15 cellular contexts compared by ENCODE assay signal in the genomic region with DNA sequence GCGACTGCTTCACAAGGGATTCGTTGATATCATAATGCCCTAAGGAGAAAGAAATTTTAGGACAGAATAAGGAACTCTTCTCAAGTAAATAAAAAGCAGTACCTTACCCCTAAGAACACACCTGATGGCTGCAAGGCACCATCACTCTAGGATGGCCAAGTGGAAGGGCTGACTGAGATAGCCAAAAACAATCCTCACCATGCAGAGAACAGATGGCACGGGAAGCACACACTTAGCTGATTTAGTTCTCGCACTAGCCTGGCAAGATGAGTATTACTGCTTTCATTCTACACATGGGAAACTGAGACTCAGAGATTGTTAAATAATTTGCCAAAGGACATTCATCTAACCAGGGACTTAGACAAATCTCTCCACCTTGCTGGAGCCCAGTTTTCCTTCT. TPM values are rescaled to one million over a fixed set of nuclear protein-coding genes. Genes with fewer than 3 reads are reported as not detected.
DNase-seq lines count a peak whose midpoint lies in the region; ATAC-seq and TF ChIP-seq lines count a peak whose summit lies in the region.
"Had no signal": no experiment of that assay in that cellular context is flagged by ENCODE, and none has a peak within 500 bp of the region (broad histone marks: within the 10 kb centered on the region; RNA-seq: fewer than 3 reads in every experiment).

No MANE protein-coding gene starts in this region.

- H3K27ac ChIP-seq in foreskin keratinocyte: peak overlapping the region; percentile 29
- peak overlapping the region; percentile 59 for H3K27ac ChIP-seq in skeletal muscle tissue (ENCODE audit: low read depth, low read length)
- H3K27ac ChIP-seq: 22Rv1, BLaER1 had no signal

- peak; percentile 29 for DNase-seq in NCI-H1694 treated with DMSO at 0.1 percent for 48 hours (lab: John Stamatoyannopoulos, UW)
- DNase-seq in NCI-H1694 (lab: John Stamatoyannopoulos, UW): no peak
- DNase-seq in cerebellar cortex (ENCODE audit: low spot score): peak; percentile 94
- no peak for DNase-seq in foreskin keratinocyte
- no peak for DNase-seq in midbrain (lab: John Stamatoyannopoulos, UW)
- DNase-seq in SK-N-DZ (ENCODE audit: low spot score): no peak
- DNase-seq in anterior cingulate cortex (lab: John Stamatoyannopoulos, UW): no peak
- DNase-seq: AML-193, DMS53, H7 had no signal

- H3K4me1 ChIP-seq in foreskin keratinocyte: peaks cover 13% of the 10 kb centered on the region
- peaks cover 0 to 16% (median 3%) of the 10 kb centered on the region in 3 donors for H3K4me1 ChIP-seq in skeletal muscle tissue (ENCODE audit: control insufficient read depth in 3 of 3, insufficient read depth in 3 of 3, low read length in 3 of 3)

- ATAC-seq in foreskin keratinocyte: no peak
- ATAC-seq: GM23338 had no signal

- H3K27me3 ChIP-seq in foreskin keratinocyte: no peaks in the 10 kb centered on the region
- H3K27me3 ChIP-seq in skeletal muscle tissue (ENCODE audit: control insufficient read depth in 3 of 3, insufficient read depth in 3 of 3, low read length in 3 of 3): no peaks in the 10 kb centered on the region
- H3K27me3 ChIP-seq: BLaER1 had no signal

- no peaks in the 10 kb centered on the region for H3K9me3 ChIP-seq in skeletal muscle tissue (ENCODE audit: control insufficient read depth in 3 of 3, low read length in 3 of 3)
- H3K9me3 ChIP-seq: BLaER1 had no signal

- TF ChIP-seq CTCF in foreskin keratinocyte (conservative IDR thresholded peaks at IDR 0.05): no peak

- H3K9ac ChIP-seq in skeletal muscle tissue (ENCODE audit: low read depth in 1 of 3, low read length in 3 of 3): no peak overlapping the region
- H3K9ac ChIP-seq: BLaER1 had no signal

- peaks cover 0 to 5% (median 0%) of the 10 kb centered on the region in 3 donors for H3K36me3 ChIP-seq in skeletal muscle tissue (ENCODE audit: control insufficient read depth in 3 of 3, insufficient read depth in 3 of 3, low read length in 3 of 3)
- H3K36me3 ChIP-seq: BLaER1 had no signal

- H3K4me3 ChIP-seq in skeletal muscle tissue (ENCODE audit: low read length in 3 of 3): no peak overlapping the region
- H3K4me3 ChIP-seq: BLaER1, GM23338 had no signal

RNA-seq across cellular contexts. Expression of a gene that starts 43.8 kb away (rescaled TPM):
- total RNA-seq in foreskin keratinocyte: 13.2 and 16.4 TPM in 2 replicates
- 12.5 and 14.0 TPM in 2 replicates for polyA plus RNA-seq in foreskin keratinocyte
- 0.52 TPM for total RNA-seq in skeletal muscle tissue
- 3.5 and 4.0 TPM in 2 replicates for polyA plus RNA-seq in SK-N-DZ (2014; cell fraction: cytosol; rRNA removed)
- polyA plus RNA-seq in SK-N-DZ (2014; cell fraction: nucleus; rRNA removed): 0.99 and 2.4 TPM in 2 replicates

RNA-seq across cellular contexts. Expression of a gene that starts 45.8 kb away (rescaled TPM):
- total RNA-seq in foreskin keratinocyte (42.6 and 46.6 TPM in 2 replicates), skeletal muscle tissue (3.7 TPM)
- 18.7 and 20.3 TPM in 2 replicates for polyA plus RNA-seq in foreskin keratinocyte
- polyA plus RNA-seq in SK-N-DZ (2014; cell fraction: cytosol; rRNA removed): 11.7 and 12.2 TPM in 2 replicates
- 4.4 and 5.4 TPM in 2 replicates for polyA plus RNA-seq in SK-N-DZ (2014; cell fraction: nucleus; rRNA removed)

RNA-seq across cellular contexts. Expression of a gene that starts 50.6 kb away (rescaled TPM):
- total RNA-seq in foreskin keratinocyte (2.2 and 2.5 TPM in 2 replicates), skeletal muscle tissue (not detected)
- polyA plus RNA-seq in foreskin keratinocyte: 1.2 and 1.5 TPM in 2 replicates
- polyA plus RNA-seq in SK-N-DZ (2014; cell fraction: cytosol; rRNA removed): 0.10 TPM in 1 of 2 replicates, not detected in the other
- 0.15 TPM in 1 of 2 replicates, not detected in the other for polyA plus RNA-seq in SK-N-DZ (2014; cell fraction: nucleus; rRNA removed)
- total RNA-seq: A673 had no signal

Comparison
In these comparisons a context has a peak if more than half of its experiments do, and no peak if none do; other contexts are left out.
1. DNase-seq: peak in NCI-H1694 treated with DMSO at 0.1 percent for 48 hours (single experiment) and cerebellar cortex (single experiment); none in NCI-H1694 (single experiment), foreskin keratinocyte (0 of 2), midbrain (single experiment), SK-N-DZ (single experiment) and anterior cingulate cortex (0 of 58).